In the genomic region with DNA sequence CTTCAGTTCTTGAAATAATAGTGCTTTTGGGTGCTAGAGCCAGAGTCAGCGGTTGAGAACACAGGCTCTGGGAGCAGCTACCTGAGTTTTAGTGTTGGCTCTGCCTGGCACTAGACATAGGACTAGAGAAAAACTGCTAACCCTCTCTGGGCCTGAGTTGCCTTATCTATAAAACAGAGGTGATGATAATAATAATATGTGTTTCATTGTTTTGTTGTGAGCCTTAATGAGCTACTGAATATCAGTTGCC, we compare ENCODE assay signal across 1 cellular context.
TF ChIP-seq lines count a peak whose summit lies in the region.

No MANE protein-coding gene starts in this region.

TF ChIP-seq in A549, 52 proteins besides CTCF, POLR2A, EP300 and RAD21:
- no peak for TF ChIP-seq TFCP2L1 (CRISPR knock-in tag; IDR thresholded peaks at IDR 0.05)
